8 cellular contexts compared by ENCODE assay signal in genomic region chr1:5745776-5746610, GRCh38.
DNase-seq lines count a peak whose midpoint lies in the region; ATAC-seq lines count a peak whose summit lies in the region.

No MANE protein-coding gene starts in this region.

- ATAC-seq in HG03159 (IDR thresholded peaks at IDR 0.05; ENCODE audit: unreplicated experiment) (peak; percentile 82), esophagus mucosa (peak; percentile 87), GM21723 (IDR thresholded peaks at IDR 0.05; ENCODE audit: unreplicated experiment) (no peak)
- ATAC-seq in natural killer cell treated with Interleukin-12 subunit alpha and Interleukin-12 subunit beta and Interleukin-15 and Interleukin-18, amount 100 ng/mL, for 72 hours: peak; percentile 60 to 71
- ATAC-seq in stimulated activated naive B cell treated with anti-CD40 and anti-IgM and Interleukin-4, amounts not matched to agents 10 μg/mL and 1 μg/mL and 100 μg/mL, for 72 hours (replicated peaks): peak; percentile 88 to 91

- H3K4me1 Mint-ChIP-seq in natural killer cell treated with Interleukin-12 subunit alpha and Interleukin-12 subunit beta and Interleukin-15 and Interleukin-18, amount 100 ng/mL, for 72 hours (ENCODE audit: low read depth in 2 of 2): no peaks in the 10 kb centered on the region
- peaks cover 0 to 3% of the 10 kb centered on the region in 2 donors for H3K4me1 Mint-ChIP-seq in stimulated activated naive B cell treated with anti-CD40 and anti-IgM and Interleukin-4, amounts not matched to agents 10 μg/mL and 1 μg/mL and 100 μg/mL, for 72 hours

- in situ Hi-C loops in G401 (cut with HindIII; ENCODE audit: low sequenced_read_pairs): no loop called here

- peaks cover 12 to 26% of the 10 kb centered on the region in 2 donors for H3K27me3 Mint-ChIP-seq in natural killer cell treated with Interleukin-12 subunit alpha and Interleukin-12 subunit beta and Interleukin-15 and Interleukin-18, amount 100 ng/mL, for 72 hours
- peaks cover 11 to 21% of the 10 kb centered on the region in 2 donors for H3K27me3 Mint-ChIP-seq in stimulated activated naive B cell treated with anti-CD40 and anti-IgM and Interleukin-4, amounts not matched to agents 10 μg/mL and 1 μg/mL and 100 μg/mL, for 72 hours

- H3K4me3 Mint-ChIP-seq in natural killer cell treated with Interleukin-12 subunit alpha and Interleukin-12 subunit beta and Interleukin-15 and Interleukin-18, amount 100 ng/mL, for 72 hours: no peak overlapping the region
- H3K4me3 Mint-ChIP-seq in stimulated activated naive B cell treated with anti-CD40 and anti-IgM and Interleukin-4, amounts not matched to agents 10 μg/mL and 1 μg/mL and 100 μg/mL, for 72 hours: no peak overlapping the region

- H3K36me3 Mint-ChIP-seq in natural killer cell treated with Interleukin-12 subunit alpha and Interleukin-12 subunit beta and Interleukin-15 and Interleukin-18, amount 100 ng/mL, for 72 hours: no peaks in the 10 kb centered on the region
- no peaks in the 10 kb centered on the region for H3K36me3 Mint-ChIP-seq in stimulated activated naive B cell treated with anti-CD40 and anti-IgM and Interleukin-4, amounts not matched to agents 10 μg/mL and 1 μg/mL and 100 μg/mL, for 72 hours

- DNase-seq in G401 (ENCODE audit: low spot score) (peak; percentile 72), NOMO-1 treated with DMSO at 0.1 percent for 48 hours (lab: John Stamatoyannopoulos, UW; ENCODE audit: unreplicated experiment) (peak; percentile 40)
- DNase-seq in activated CD8-positive, alpha-beta memory T cell treated with anti-CD3 and anti-CD28 coated beads, Interleukin-2, amount 50 U/mL, for 48 hours: peak; percentile 82
- DNase-seq in natural killer cell treated with Interleukin-12 subunit alpha and Interleukin-12 subunit beta and Interleukin-15 and Interleukin-18, amount 100 ng/mL, for 72 hours (ENCODE audit: low spot score): peak; percentile 61
- DNase-seq in stimulated activated naive B cell treated with anti-CD40 and anti-IgM and Interleukin-4, amounts not matched to agents 10 μg/mL and 1 μg/mL and 100 μg/mL, for 72 hours: peak; percentile 45

- no peak overlapping the region for H3K27ac Mint-ChIP-seq in natural killer cell treated with Interleukin-12 subunit alpha and Interleukin-12 subunit beta and Interleukin-15 and Interleukin-18, amount 100 ng/mL, for 72 hours
- no peak overlapping the region for H3K27ac Mint-ChIP-seq in stimulated activated naive B cell treated with anti-CD40 and anti-IgM and Interleukin-4, amounts not matched to agents 10 μg/mL and 1 μg/mL and 100 μg/mL, for 72 hours

- H3K9me3 Mint-ChIP-seq in natural killer cell treated with Interleukin-12 subunit alpha and Interleukin-12 subunit beta and Interleukin-15 and Interleukin-18, amount 100 ng/mL, for 72 hours: no peaks in the 10 kb centered on the region
- H3K9me3 Mint-ChIP-seq in stimulated activated naive B cell treated with anti-CD40 and anti-IgM and Interleukin-4, amounts not matched to agents 10 μg/mL and 1 μg/mL and 100 μg/mL, for 72 hours: no peaks in the 10 kb centered on the region
